9 cellular contexts compared by ENCODE assay signal in genomic region chr2:85259101-85259590, GRCh38.
DNase-seq lines count a peak whose midpoint lies in the region; ATAC-seq and TF ChIP-seq lines count a peak whose summit lies in the region.
"Had no signal": no experiment of that assay in that cellular context is flagged by ENCODE, and none has a peak within 500 bp of the region (broad histone marks: within the 10 kb centered on the region; RNA-seq: fewer than 3 reads in every experiment).

No MANE protein-coding gene starts in this region.

- H3K9me3 ChIP-seq in subcutaneous abdominal adipose tissue (ENCODE audit: control insufficient read depth in 5 of 5, low read length in 5 of 5) (no peaks in the 10 kb centered on the region), testis (no peaks in the 10 kb centered on the region), BE2C (no peaks in the 10 kb centered on the region)

- H3K4me1 ChIP-seq in subcutaneous abdominal adipose tissue (ENCODE audit: control insufficient read depth in 5 of 5, insufficient read depth in 5 of 5, low read length in 5 of 5): peaks cover 35 to 87% (median 65%) of the 10 kb centered on the region in 5 donors
- H3K4me1 ChIP-seq in testis: peaks cover 32% of the 10 kb centered on the region
- peaks cover 4% of the 10 kb centered on the region for H3K4me1 ChIP-seq in BE2C

- H3K4me3 Mint-ChIP-seq in HFFc6 (peak overlapping the region; percentile 71; the same call in 1 of the 2 replicates), chondrocyte (ENCODE audit: unreplicated experiment) (peak overlapping the region; percentile 21)

- H3K27ac ChIP-seq in subcutaneous abdominal adipose tissue (ENCODE audit: low read depth, low read length) (peak overlapping the region; percentile 94), testis (no peak overlapping the region)

- H3K27me3 Mint-ChIP-seq in HFFc6 (ENCODE audit: insufficient read depth): peaks cover 10% of the 10 kb centered on the region
- H3K27me3 Mint-ChIP-seq in chondrocyte (ENCODE audit: low read depth): no peaks in the 10 kb centered on the region

- H3K27me3 ChIP-seq in subcutaneous abdominal adipose tissue (ENCODE audit: control insufficient read depth in 5 of 5, insufficient read depth in 4 of 5, low read length in 5 of 5): no peaks in the 10 kb centered on the region
- no peaks in the 10 kb centered on the region for H3K27me3 ChIP-seq in testis
- no peaks in the 10 kb centered on the region for H3K27me3 ChIP-seq in BE2C

- TF ChIP-seq POLR2A in testis (IDR thresholded peaks at IDR 0.05): no peak

- DNase-seq in HFFc6 (peak; percentile 50), chondrocyte (ENCODE audit: low spot score) (peak; percentile 40), iris pigment epithelial cell (ENCODE audit: low read depth) (peak; percentile 84), testis (no peak), BE2C (no peak)
- DNase-seq in stimulated activated CD4-positive, alpha-beta T cell treated with anti-CD3 and anti-CD28 coated beads, Interleukin-15, amount 100 ng/mL, for 24 hours: no peak
- DNase-seq: stimulated activated CD4-positive, alpha-beta T cell treated with anti-CD3 and anti-CD28 coated beads, Interleukin-12 subunit alpha, Interleukin-12 subunit beta, amount 100 ng/mL, for 4 hours had no signal

- no peak for TF ChIP-seq CTCF in HFFc6 (IDR thresholded peaks at IDR 0.05)
- no peak for TF ChIP-seq CTCF in chondrocyte (IDR thresholded peaks at IDR 0.05)
- TF ChIP-seq CTCF in testis (IDR thresholded peaks at IDR 0.05): no peak
- TF ChIP-seq CTCF in BE2C (IDR thresholded peaks at IDR 0.05; ENCODE audit: low read depth, low read length): no peak

- intact Hi-C loops in testis (cut with DNase I; ENCODE audit: low total_unique reads): no loop called here

- H3K4me1 Mint-ChIP-seq in HFFc6 (ENCODE audit: low read depth) (peaks cover 68% of the 10 kb centered on the region), chondrocyte (ENCODE audit: low read depth) (peaks cover 87% of the 10 kb centered on the region)

- H3K36me3 Mint-ChIP-seq in HFFc6 (ENCODE audit: low read depth) (peaks cover 13% of the 10 kb centered on the region; the same call in 1 of the 2 replicates), chondrocyte (ENCODE audit: low read depth) (peaks cover 2% of the 10 kb centered on the region)

- H3K27ac Mint-ChIP-seq in HFFc6 (peak overlapping the region; percentile 82), chondrocyte (ENCODE audit: unreplicated experiment) (peak overlapping the region; percentile 94)

- H3K36me3 ChIP-seq in subcutaneous abdominal adipose tissue (ENCODE audit: control insufficient read depth in 5 of 5, insufficient read depth in 5 of 5, low read length in 5 of 5) (no peaks in the 10 kb centered on the region), testis (ENCODE audit: low read depth, missing control alignments) (no peaks in the 10 kb centered on the region), BE2C (no peaks in the 10 kb centered on the region)

- no peak for ATAC-seq in GM18873 (IDR thresholded peaks at IDR 0.05; ENCODE audit: low FRiP score, unreplicated experiment)

- peak overlapping the region; percentile 21 to 85 (median 39) for H3K9ac ChIP-seq in subcutaneous abdominal adipose tissue (ENCODE audit: low read length in 5 of 5)

- peak overlapping the region in 1 of 5 donors; percentile 25 for H3K4me3 ChIP-seq in subcutaneous abdominal adipose tissue (ENCODE audit: low read depth in 1 of 5, low read length in 5 of 5)
- H3K4me3 ChIP-seq in testis: no peak overlapping the region
- no peak overlapping the region for H3K4me3 ChIP-seq in BE2C (ENCODE audit: low read depth, low read length)

- WGBS in testis, 2 donors: 73 to 74% methylated on average over 11 of the region's 11 CpGs

- H3K9me3 Mint-ChIP-seq in HFFc6: no peaks in the 10 kb centered on the region
- H3K9me3 Mint-ChIP-seq in chondrocyte (ENCODE audit: low read depth): no peaks in the 10 kb centered on the region

Comparison
In these comparisons a context has a peak if more than half of its experiments do, and no peak if none do; other contexts are left out.
1. DNase-seq: peak in HFFc6 (single experiment), chondrocyte (single experiment) and iris pigment epithelial cell (single experiment); none in testis (single experiment), stimulated activated CD4-positive, alpha-beta T cell treated with anti-CD3 and anti-CD28 coated beads, Interleukin-15, amount 100 ng/mL, for 24 hours (single experiment) and BE2C (single experiment).